ENCODE assay signal across 8 cellular contexts in genomic region chr11:131025020-131025419, GRCh38.
DNase-seq lines count a peak whose midpoint lies in the region; ATAC-seq, FAIRE-seq and TF ChIP-seq lines count a peak whose summit lies in the region.

No MANE protein-coding gene starts in this region.

- peak; percentile 41 for FAIRE-seq in H54 (lab: Jason Lieb, UNC)

- TF ChIP-seq POLR2A in H54 (IDR thresholded peaks at IDR 0.05; ENCODE audit: low read depth, low read length), result no peak

- DNase-seq in AG09309 (ENCODE audit: low read depth) (peak; percentile 45), H54 (ENCODE audit: insufficient read length, low spot score) (no peak), SW480 (ENCODE audit: low spot score) (peak; percentile 41), iris pigment epithelial cell (ENCODE audit: low read depth) (peak; percentile 65), NCI-H446 treated with DMSO at 0.1 percent for 48 hours (lab: John Stamatoyannopoulos, UW) (no peak)
- no peak for DNase-seq in stimulated activated CD4-positive, alpha-beta T cell treated with anti-CD3 and anti-CD28 coated beads, Interleukin-4, amount 100 ng/mL, for 4 hours
- DNase-seq in stimulated activated CD4-positive, alpha-beta T cell treated with anti-CD3 and anti-CD28 coated beads, Interleukin-1b, Interleukin-23, amount 100 ng/mL, for 48 hours, result no peak

- no peak for ATAC-seq in HG03571 (IDR thresholded peaks at IDR 0.05; ENCODE audit: unreplicated experiment)

- H3K4me3 ChIP-seq in AG09309 (ENCODE audit: control insufficient read depth, low read depth, low read length), result no peak overlapping the region

- peak; percentile 84 for TF ChIP-seq CTCF in AG09309 (IDR thresholded peaks at IDR 0.05; ENCODE audit: control insufficient read depth, insufficient read depth, low read depth, low read length, missing control alignments)

Comparison
In these comparisons a context has a peak if more than half of its experiments do, and no peak if none do; other contexts are left out.
1. DNase-seq: peak in AG09309 (single experiment), SW480 (single experiment) and iris pigment epithelial cell (single experiment); none in H54 (single experiment), stimulated activated CD4-positive, alpha-beta T cell treated with anti-CD3 and anti-CD28 coated beads, Interleukin-4, amount 100 ng/mL, for 4 hours (0 of 2), stimulated activated CD4-positive, alpha-beta T cell treated with anti-CD3 and anti-CD28 coated beads, Interleukin-1b, Interleukin-23, amount 100 ng/mL, for 48 hours (single experiment) and NCI-H446 treated with DMSO at 0.1 percent for 48 hours (single experiment).